ENCODE assay signal across 9 cellular contexts in the genomic region with DNA sequence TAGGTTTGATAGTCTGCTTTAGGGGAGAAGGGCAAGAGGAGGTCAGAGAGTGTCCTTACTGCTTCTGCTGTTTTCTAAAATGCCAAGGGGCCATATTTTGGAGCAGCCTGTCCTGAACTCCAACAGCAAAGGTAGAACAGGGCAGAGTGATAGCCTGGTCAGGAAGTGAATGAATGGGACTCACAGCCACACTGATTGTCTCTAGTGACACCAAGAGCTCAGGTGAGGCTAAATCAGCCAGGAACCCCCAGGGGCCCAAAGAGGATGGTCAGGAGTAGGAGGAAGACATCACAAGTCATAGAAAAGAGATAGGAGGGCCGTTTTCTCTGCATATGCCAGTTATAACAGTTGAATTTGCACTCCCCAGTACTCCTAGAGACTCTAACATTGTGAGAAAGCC.
DNase-seq lines count a peak whose midpoint lies in the region; ATAC-seq, FAIRE-seq and TF ChIP-seq lines count a peak whose summit lies in the region.
"Had no signal": no experiment of that assay in that cellular context is flagged by ENCODE, and none has a peak within 500 bp of the region (broad histone marks: within the 10 kb centered on the region; RNA-seq: fewer than 3 reads in every experiment).

No MANE protein-coding gene starts in this region.

- no peaks in the 10 kb centered on the region for H3K27me3 ChIP-seq in foreskin keratinocyte

- no peak for TF ChIP-seq POLR2A in GM18505 (IDR thresholded peaks at IDR 0.05; ENCODE audit: borderline replicate concordance, extremely low read depth, insufficient read depth, insufficient read length)
- TF ChIP-seq POLR2A in GM12892 (IDR thresholded peaks at IDR 0.05; ENCODE audit: low read depth, low read length) = no peak

- peak; percentile 30 for TF ChIP-seq CTCF in foreskin keratinocyte (conservative IDR thresholded peaks at IDR 0.05)
- TF ChIP-seq CTCF in D721Med (IDR thresholded peaks at IDR 0.05; ENCODE audit: insufficient read depth, missing control alignments) = no peak

- DNase-seq in foreskin keratinocyte (no peak), D721Med (ENCODE audit: insufficient read length, low spot score) (no peak), 8988T (no peak), NCI-H128 (lab: John Stamatoyannopoulos, UW; ENCODE audit: unreplicated experiment) (no peak), GM12892 (ENCODE audit: insufficient read length) (no peak)
- DNase-seq: NCI-H1417 had no signal

- no peak for FAIRE-seq in D721Med (lab: Jason Lieb, UNC)
- no peak for FAIRE-seq in GM12892 (lab: Jason Lieb, UNC)

- peak; percentile 14 for ATAC-seq in GM18505 (IDR thresholded peaks at IDR 0.05; ENCODE audit: unreplicated experiment)
- ATAC-seq in GM21723 (IDR thresholded peaks at IDR 0.05; ENCODE audit: unreplicated experiment) = peak; percentile 29
- ATAC-seq in HG03565 (IDR thresholded peaks at IDR 0.05; ENCODE audit: unreplicated experiment) = peak; percentile 3
- no peak for ATAC-seq in foreskin keratinocyte

- H3K4me1 ChIP-seq in foreskin keratinocyte = peaks cover 16% of the 10 kb centered on the region

- peak overlapping the region; percentile 96 for H3K27ac ChIP-seq in foreskin keratinocyte
